Comparison of ENCODE assay signal across 27 cellular contexts in the genomic region with DNA sequence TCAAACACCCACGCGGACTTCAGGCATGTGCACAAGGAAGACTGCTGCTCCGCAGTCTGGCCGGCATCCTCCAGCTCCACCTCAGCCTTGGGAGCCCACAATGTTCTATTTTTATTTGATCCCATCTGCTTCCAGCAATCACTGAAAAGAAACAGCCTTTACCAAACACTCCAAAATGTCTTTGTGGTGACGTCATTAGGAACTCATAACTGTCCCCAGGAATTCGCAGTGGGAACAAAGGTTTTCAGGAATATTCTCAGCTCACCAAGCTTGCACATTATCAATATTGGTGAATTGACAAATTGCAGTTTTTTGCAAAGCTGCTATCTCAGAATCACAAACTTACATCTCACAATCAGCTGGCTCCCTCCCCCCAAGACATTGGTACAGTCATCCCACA.
"Had no signal": no experiment of that assay in that cellular context is flagged by ENCODE, and none has a peak within 500 bp of the region (broad histone marks: within the 10 kb centered on the region; RNA-seq: fewer than 3 reads in every experiment).

No MANE protein-coding gene starts in this region.

- H3K9ac ChIP-seq: neural progenitor cell, parathyroid adenoma had no signal

- H3K4me2 ChIP-seq: neural progenitor cell had no signal

- H3K4me3 ChIP-seq: left ventricle myocardium inferior, lower lobe of right lung, neural progenitor cell, stomach, testis, tibial artery had no signal

- H3K27ac Mint-ChIP-seq: effector memory CD8-positive, alpha-beta T cell; immature natural killer cell; memory B cell; naive thymus-derived CD4-positive, alpha-beta T cell; nephron; neural progenitor cell; progenitor cell of endocrine pancreas; stimulated activated effector memory CD8-positive, alpha-beta T cell treated with anti-CD3 and anti-CD28 coated beads, Interleukin-12 subunit alpha, Interleukin-12 subunit beta, amount 100 ng/mL, for 72 hours; type B pancreatic cell had no signal

- H3K27me3 Mint-ChIP-seq: effector memory CD8-positive, alpha-beta T cell; naive thymus-derived CD4-positive, alpha-beta T cell; progenitor cell of endocrine pancreas; type B pancreatic cell had no signal

- DNase-seq: cortex of kidney; effector memory CD8-positive, alpha-beta T cell; hypothalamus; immature natural killer cell; islet precursor cell; kidney glomerular epithelial cell; left colon; left ventricle myocardium inferior; lower lobe of right lung; naive thymus-derived CD4-positive, alpha-beta T cell; stimulated activated CD4-positive, alpha-beta T cell treated with anti-CD3 and anti-CD28 coated beads, Interleukin-2, amount 100 ng/mL, for 24 hours; stimulated activated CD4-positive, alpha-beta T cell treated with anti-CD3 and anti-CD28 coated beads, Interleukin-4, amount 100 ng/mL, for 24 hours; stimulated activated naive CD4-positive, alpha-beta T cell treated with Interleukin-2 at 50 U/mL for 16 hours; stomach; substantia nigra; testis; tibial artery had no signal

- H3K9me3 ChIP-seq: testis had no signal

- H3K4me1 ChIP-seq: left ventricle myocardium inferior, lower lobe of right lung, neural progenitor cell, parathyroid adenoma, stomach, testis, tibial artery had no signal

- ATAC-seq: effector memory CD8-positive, alpha-beta T cell; left colon; lower lobe of right lung; naive thymus-derived CD4-positive, alpha-beta T cell; sciatic nerve; stimulated activated effector memory CD8-positive, alpha-beta T cell treated with anti-CD3 and anti-CD28 coated beads, Interleukin-12 subunit alpha, Interleukin-12 subunit beta, amount 100 ng/mL, for 72 hours had no signal

- H3K36me3 Mint-ChIP-seq: stimulated activated effector memory CD8-positive, alpha-beta T cell treated with anti-CD3 and anti-CD28 coated beads, Interleukin-12 subunit alpha, Interleukin-12 subunit beta, amount 100 ng/mL, for 72 hours had no signal

- H3K27ac ChIP-seq: left ventricle myocardium inferior, lower lobe of right lung, neural progenitor cell, parathyroid adenoma, stomach, testis, tibial artery had no signal

- FAIRE-seq: endometrium, frontal cortex had no signal

- H3K27me3 ChIP-seq: neural progenitor cell, stomach, testis, tibial artery had no signal

- H3K79me2 ChIP-seq: parathyroid adenoma had no signal

- H2AFZ ChIP-seq: neural progenitor cell, parathyroid adenoma had no signal

- H3K4me3 Mint-ChIP-seq: effector memory CD8-positive, alpha-beta T cell; memory B cell; naive thymus-derived CD4-positive, alpha-beta T cell; nephron; neural progenitor cell; stimulated activated effector memory CD8-positive, alpha-beta T cell treated with anti-CD3 and anti-CD28 coated beads, Interleukin-12 subunit alpha, Interleukin-12 subunit beta, amount 100 ng/mL, for 72 hours; type B pancreatic cell had no signal

- H3K4me1 Mint-ChIP-seq: immature natural killer cell; memory B cell; naive thymus-derived CD4-positive, alpha-beta T cell; nephron; neural progenitor cell; stimulated activated effector memory CD8-positive, alpha-beta T cell treated with anti-CD3 and anti-CD28 coated beads, Interleukin-12 subunit alpha, Interleukin-12 subunit beta, amount 100 ng/mL, for 72 hours had no signal
